In the genomic region with DNA sequence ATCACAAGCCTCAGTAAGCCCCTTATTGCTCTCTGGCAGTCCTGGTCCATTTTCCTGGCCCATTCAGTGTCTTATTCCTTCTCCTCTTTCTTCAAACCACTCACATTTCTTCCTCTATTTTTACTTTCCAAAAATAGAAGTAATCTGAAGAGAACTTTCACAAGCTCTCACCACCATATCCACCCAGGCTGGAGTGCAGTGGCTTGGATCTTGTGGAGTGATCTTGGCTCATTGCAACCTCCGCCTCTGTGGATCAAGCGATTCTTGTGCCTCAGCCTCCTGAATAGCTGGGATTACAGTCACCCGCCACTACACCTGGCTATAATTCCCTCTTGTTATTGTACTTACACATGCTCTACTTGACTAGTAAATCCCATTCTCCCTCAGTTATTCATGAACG, we compare ENCODE assay signal across 23 cellular contexts.
"Had no signal": no experiment of that assay in that cellular context is flagged by ENCODE, and none has a peak within 500 bp of the region (broad histone marks: within the 10 kb centered on the region; RNA-seq: fewer than 3 reads in every experiment).

No MANE protein-coding gene starts in this region.

- H3K9ac ChIP-seq: parathyroid adenoma had no signal

- DNase-seq: activated CD4-positive, alpha-beta T cell treated with anti-CD3 and anti-CD28 coated beads for 1 hour; activated CD4-positive, alpha-beta T cell treated with anti-CD3 and anti-CD28 coated beads, Interleukin-2, amount 50 U/mL, for 1 hour; activated CD8-positive, alpha-beta T cell treated with anti-CD3 and anti-CD28 coated beads, Interleukin-2, amount 10 ng/mL, durations not matched to agents 7 days and 5 days; activated gamma-delta T cell treated with Interleukin-2 at 50 U/mL for 16 hours; aorta; effector CD4-positive, alpha-beta T cell; kidney; stimulated activated CD8-positive, alpha-beta memory T cell treated with anti-CD3 and anti-CD28 coated beads, Interleukin-4, amount 100 ng/mL, for 48 hours; stimulated activated naive CD4-positive, alpha-beta T cell; upper lobe of left lung; WERI-Rb-1 had no signal

- H3K36me3 ChIP-seq: thoracic aorta had no signal

- H3K27me3 Mint-ChIP-seq: brain; dendritic cell treated with granulocyte-macrophage colony-stimulating factor and Interleukin-4, amounts not matched to agents 40 ng/mL and 50 ng/mL, for 4 days; natural killer cell treated with Interleukin-12 subunit alpha and Interleukin-12 subunit beta and Interleukin-15 and Interleukin-18, amount 100 ng/mL, for 72 hours had no signal

- H3K27ac ChIP-seq: parathyroid adenoma, thoracic aorta, upper lobe of left lung, WERI-Rb-1 had no signal

- H3K4me2 ChIP-seq: smooth muscle cell had no signal

- H3K9me3 Mint-ChIP-seq: activated naive CD4-positive, alpha-beta T cell treated with anti-CD3 and anti-CD28 coated beads, Interleukin-2, amount 50 U/mL, for 72 hours; activated T-helper 1 cell treated with anti-CD3 and anti-CD28 coated beads, Interleukin-12 subunit alpha, Interleukin-12 subunit beta, Interleukin-2, Interleukin-4 antibody, amounts not matched to agents 30 ng/mL and 10 ng/mL and 1 ng/mL, durations not matched to agents 14 hours and 24 hours and 36 hours; brain; dendritic cell treated with granulocyte-macrophage colony-stimulating factor and Interleukin-4, amounts not matched to agents 40 ng/mL and 50 ng/mL, for 4 days; natural killer cell treated with Interleukin-12 subunit alpha and Interleukin-12 subunit beta and Interleukin-15 and Interleukin-18, amount 100 ng/mL, for 72 hours; T-helper 2 cell treated with Interferon-gamma antibody and Interleukin-4, amounts not matched to agents 5 μg/mL and 100 μg/mL, for 36 hours had no signal

- H3K4me3 ChIP-seq: lung, smooth muscle cell, thoracic aorta, upper lobe of left lung had no signal

- H3K27ac Mint-ChIP-seq: activated CD8-positive, alpha-beta T cell treated with anti-CD3 and anti-CD28 coated beads, Interleukin-2, amount 10 ng/mL, durations not matched to agents 7 days and 5 days; activated naive CD4-positive, alpha-beta T cell treated with anti-CD3 and anti-CD28 coated beads, Interleukin-2, amount 50 U/mL, for 72 hours; activated T-helper 1 cell treated with anti-CD3 and anti-CD28 coated beads, Interleukin-12 subunit alpha, Interleukin-12 subunit beta, Interleukin-2, Interleukin-4 antibody, amounts not matched to agents 30 ng/mL and 10 ng/mL and 1 ng/mL, durations not matched to agents 14 hours and 24 hours and 36 hours; dendritic cell treated with granulocyte-macrophage colony-stimulating factor and Interleukin-4, amounts not matched to agents 40 ng/mL and 50 ng/mL, for 4 days; natural killer cell treated with Interleukin-12 subunit alpha and Interleukin-12 subunit beta and Interleukin-15 and Interleukin-18, amount 100 ng/mL, for 72 hours; T-helper 2 cell treated with Interferon-gamma antibody and Interleukin-4, amounts not matched to agents 5 μg/mL and 100 μg/mL, for 36 hours had no signal

- H3K27me3 ChIP-seq: upper lobe of left lung had no signal

- H3K4me3 Mint-ChIP-seq: activated CD8-positive, alpha-beta T cell treated with anti-CD3 and anti-CD28 coated beads, Interleukin-2, amount 10 ng/mL, durations not matched to agents 7 days and 5 days; activated T-helper 1 cell treated with anti-CD3 and anti-CD28 coated beads, Interleukin-12 subunit alpha, Interleukin-12 subunit beta, Interleukin-2, Interleukin-4 antibody, amounts not matched to agents 30 ng/mL and 10 ng/mL and 1 ng/mL, durations not matched to agents 14 hours and 24 hours and 36 hours; brain; dendritic cell treated with granulocyte-macrophage colony-stimulating factor and Interleukin-4, amounts not matched to agents 40 ng/mL and 50 ng/mL, for 4 days; natural killer cell treated with Interleukin-12 subunit alpha and Interleukin-12 subunit beta and Interleukin-15 and Interleukin-18, amount 100 ng/mL, for 72 hours; T-helper 2 cell treated with Interferon-gamma antibody and Interleukin-4, amounts not matched to agents 5 μg/mL and 100 μg/mL, for 36 hours had no signal

- H3K36me3 Mint-ChIP-seq: natural killer cell treated with Interleukin-12 subunit alpha and Interleukin-12 subunit beta and Interleukin-15 and Interleukin-18, amount 100 ng/mL, for 72 hours had no signal

- H3K9me3 ChIP-seq: thoracic aorta, upper lobe of left lung had no signal

- ATAC-seq: activated CD8-positive, alpha-beta T cell treated with anti-CD3 and anti-CD28 coated beads, Interleukin-2, amount 10 ng/mL, durations not matched to agents 7 days and 5 days; left lobe of liver; natural killer cell treated with Interleukin-12 subunit alpha and Interleukin-12 subunit beta and Interleukin-15 and Interleukin-18, amount 100 ng/mL, for 72 hours; sciatic nerve had no signal
